21 cellular contexts compared by ENCODE assay signal in the genomic region with DNA sequence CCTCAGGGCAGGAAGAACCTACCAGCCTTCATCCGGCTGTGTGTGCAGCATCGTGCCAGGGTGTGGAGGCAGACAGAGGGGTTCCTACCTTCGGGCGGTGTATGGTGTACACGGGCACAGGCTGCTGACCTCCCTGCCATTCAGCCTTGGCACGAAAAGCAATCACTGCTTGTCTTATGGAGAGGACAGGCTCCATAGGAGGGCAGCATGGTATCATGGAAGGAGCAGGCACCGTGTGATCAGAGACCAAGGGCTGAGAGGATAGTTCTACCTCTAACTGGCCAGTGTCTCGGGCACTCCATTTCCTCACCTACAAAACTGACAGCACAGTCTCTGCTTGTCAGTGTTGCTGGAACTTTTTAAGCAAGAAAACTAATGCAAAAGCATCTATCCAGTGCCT. TPM values are rescaled to one million over a fixed set of nuclear protein-coding genes. Genes with fewer than 3 reads are reported as not detected.
A peak's percentile ranks its signal among the peaks of the same experiment; 100 is the strongest.
DNase-seq lines count a peak whose midpoint lies in the region; ATAC-seq, FAIRE-seq and TF ChIP-seq lines count a peak whose summit lies in the region.
"Had no signal": no experiment of that assay in that cellular context is flagged by ENCODE, and none has a peak within 500 bp of the region (broad histone marks: within the 10 kb centered on the region; RNA-seq: fewer than 3 reads in every experiment).

No MANE protein-coding gene starts in this region.

- ATAC-seq in heart right ventricle: peak in 7 of 8 donors; percentile 18 to 70 (median 47)
- no peak for ATAC-seq in left cardiac atrium
- ATAC-seq in HepG2: no peak
- ATAC-seq: A549; CD8-positive, alpha-beta T cell; K562; PC-3 had no signal

- 0 out of 2 replicates have a peak overlapping the region, but pooled peaks have one; percentile 46 for H2BK15ac ChIP-seq in H1 (ENCODE audit: low read length)

- H2AFZ ChIP-seq in H1 (ENCODE audit: low read length): no peak overlapping the region
- no peak overlapping the region for H2AFZ ChIP-seq in HepG2 (ENCODE audit: low read length)

- H3K4me1 Mint-ChIP-seq in activated CD4-positive, alpha-beta memory T cell treated with anti-CD3 and anti-CD28 coated beads for 36 hours (ENCODE audit: low read depth): peaks cover 3% of the 10 kb centered on the region

- H4K91ac ChIP-seq in H1 (replicated peaks; ENCODE audit: insufficient read length, low read length): peak overlapping the region; percentile 41

- intact Hi-C loops in heart right ventricle (cut with DNase I): no loop called here
- intact Hi-C loops in left cardiac atrium (cut with DNase I): no loop called here
- intact Hi-C loops in activated CD4-positive, alpha-beta memory T cell treated with anti-CD3 and anti-CD28 coated beads for 36 hours (cut with micrococcal nuclease): no loop called here
- intact Hi-C loops in HepG2 (cut with micrococcal nuclease; ENCODE audit: unreplicated experiment): no loop called here

- WGBS in heart right ventricle, 2 donors: 91% methylated on average over 8 of the region's 8 CpGs
- WGBS in H1 (ENCODE audit: extremely low coverage in 1 of 2, insufficient coverage in 1 of 2, insufficient read length in 1 of 2, insufficient replicate concordance in 2 of 2, low coverage in 1 of 2, low lambda C conversion rate in 2 of 2, missing lambda C conversion rate in 1 of 2), 2 experiments: 94% methylated on average over 8 of the region's 8 CpGs; no CpG with 5 or more reads in 1 of the 2 experiments
- 96% methylated on average over 7 of the region's 8 CpGs for WGBS in HepG2 (ENCODE audit: low lambda C conversion rate)

- TF ChIP-seq CTCF in heart right ventricle (IDR thresholded peaks at IDR 0.05) (peak in 1 of 9 donors; percentile 13), H1 (IDR thresholded peaks at IDR 0.05; ENCODE audit: control extremely low read depth in 1 of 3, insufficient read depth in 1 of 3, low read depth in 1 of 3, low read length in 3 of 3) (no peak), HepG2 (CRISPR knock-in tag; IDR thresholded peaks at IDR 0.05) (no peak)

- DNase-seq in heart right ventricle (no peak), left cardiac atrium (no peak), H1 (ENCODE audit: low read depth in 1 of 2, low spot score in 2 of 2) (peak in 1 of 2 experiments; percentile 42), pons (ENCODE audit: low spot score) (peak; percentile 79), DMS79 (lab: John Stamatoyannopoulos, UW) (no peak), HepG2 (ENCODE audit: low spot score) (no peak)
- no peak for DNase-seq in activated CD4-positive, alpha-beta memory T cell treated with anti-CD3 and anti-CD28 coated beads for 36 hours
- DNase-seq: Calu3; CD8-positive, alpha-beta T cell; DMS53; HFFc6; NCI-H1105 treated with DMSO at 0.1 percent for 48 hours; NCI-H187; NCI-H2107; NCI-H345; NCI-H524 treated with DMSO at 0.1 percent for 48 hours; PC-3; RPMI8226 had no signal

- CTCF ChIA-PET in H1 (lab: Charles Lee; ENCODE audit: partially characterized antibody) (no interaction called here), HepG2 (lab: Yijun Ruan, JAX; ENCODE audit: low intra/inter-chr PET ratio, low total read pairs) (no interaction called here)
- CTCF ChIA-PET in activated CD4-positive, alpha-beta memory T cell treated with anti-CD3 and anti-CD28 coated beads for 36 hours (lab: Charles Lee): no interaction called here

- H3K4ac ChIP-seq in H1 (replicated peaks; ENCODE audit: insufficient read length, low read depth, low read length): no peak overlapping the region

- TF ChIP-seq EP300 in H1 (IDR thresholded peaks at IDR 0.05; ENCODE audit: borderline replicate concordance in 1 of 2, low read depth in 2 of 2, low read length in 2 of 2): no peak
- TF ChIP-seq EP300 in HepG2 (IDR thresholded peaks at IDR 0.05; ENCODE audit: low read depth in 2 of 2, low read length in 2 of 2): no peak
- no peak for TF ChIP-seq EP300 in HepG2 (CRISPR knock-in tag; IDR thresholded peaks at IDR 0.05; ENCODE audit: borderline replicate concordance)

- H3K4me2 ChIP-seq in H1 (ENCODE audit: insufficient read depth in 1 of 2, low read depth in 2 of 2, low read length in 2 of 2): no peak overlapping the region
- no peak overlapping the region for H3K4me2 ChIP-seq in HepG2 (ENCODE audit: low read depth, low read length)
- H3K4me2 ChIP-seq: A549; BLaER1 treated with 17β-estradiol and CSF1 and Interleukin-3, amounts not matched to agents 10 nM and 100 nM had no signal

- FAIRE-seq in H1 (lab: Jason Lieb, UNC) (no peak), HepG2 (lab: Jason Lieb, UNC) (no peak)
- FAIRE-seq: A549, K562 had no signal

- H3K4me3 ChIP-seq in heart right ventricle: no peak overlapping the region
- no peak overlapping the region for H3K4me3 ChIP-seq in H1 (ENCODE audit: extremely low read depth in 1 of 4, insufficient read depth in 2 of 4, low read depth in 3 of 4, low read length in 4 of 4)
- H3K4me3 ChIP-seq in HepG2 (replicated peaks in 1 of 3; ENCODE audit: insufficient read depth in 1 of 3, low read depth in 2 of 3, low read length in 3 of 3): no peak overlapping the region
- H3K4me3 ChIP-seq: A549; BLaER1 treated with 17β-estradiol and CSF1 and Interleukin-3, amounts not matched to agents 10 nM and 100 nM; K562 had no signal

- H3K4me1 ChIP-seq in heart right ventricle: peaks cover 3 to 28% (median 14%) of the 10 kb centered on the region in 9 donors
- no peaks in the 10 kb centered on the region; a peak in 1 of 7 replicates for H3K4me1 ChIP-seq in H1 (replicated peaks in 1 of 4; ENCODE audit: control insufficient read depth in 3 of 4, insufficient read depth in 4 of 4, low read length in 3 of 4)
- no peaks in the 10 kb centered on the region for H3K4me1 ChIP-seq in HepG2 (ENCODE audit: insufficient read depth, low read length)
- H3K4me1 ChIP-seq: A549 had no signal

- no peaks in the 10 kb centered on the region for H3K79me1 ChIP-seq in H1 (ENCODE audit: low read depth, low read length)

- peaks cover 0 to 9% (median 0%) of the 10 kb centered on the region in 11 donors for H3K9me3 ChIP-seq in heart right ventricle
- H3K9me3 ChIP-seq in H1 (ENCODE audit: insufficient read depth in 2 of 2, low read depth in 1 of 2, low read length in 1 of 2): no peaks in the 10 kb centered on the region
- H3K9me3 ChIP-seq in HepG2 (ENCODE audit: low read length): no peaks in the 10 kb centered on the region
- H3K9me3 ChIP-seq: A549 had no signal

- no peaks in the 10 kb centered on the region; the same call in 1 of the 2 replicates for H3K23me2 ChIP-seq in H1 (ENCODE audit: low read depth, low read length)

- H3K79me2 ChIP-seq in H1 (ENCODE audit: control insufficient read depth in 1 of 2, insufficient read depth in 2 of 2, low read length in 2 of 2) (no peaks in the 10 kb centered on the region), HepG2 (ENCODE audit: insufficient read depth, low read length) (no peaks in the 10 kb centered on the region)

- POLR2A ChIA-PET in H1 (lab: Charles Lee; ENCODE audit: partially characterized antibody): no interaction called here
- POLR2A ChIA-PET in activated CD4-positive, alpha-beta memory T cell treated with anti-CD3 and anti-CD28 coated beads for 36 hours (lab: Charles Lee): no interaction called here
- POLR2A ChIA-PET in HepG2 (lab: Yijun Ruan, JAX): no interaction called here

- H2BK5ac ChIP-seq in H1 (ENCODE audit: low read depth, low read length): no peak overlapping the region

- H3K14ac ChIP-seq in H1 (ENCODE audit: insufficient read length): no peak overlapping the region

- no peak overlapping the region for H3K18ac ChIP-seq in H1 (ENCODE audit: extremely low read depth, low read length)

- H3K27ac ChIP-seq in heart right ventricle: no peak overlapping the region
- no peak overlapping the region for H3K27ac ChIP-seq in H1 (ENCODE audit: low read depth, low read length)
- no peak overlapping the region for H3K27ac ChIP-seq in HepG2 (ENCODE audit: extremely low read length, insufficient read depth, low read length)
- H3K27ac ChIP-seq: A549; BLaER1 treated with 17β-estradiol and CSF1 and Interleukin-3, amounts not matched to agents 10 nM and 100 nM had no signal

- H2BK12ac ChIP-seq in H1 (ENCODE audit: low read depth, low read length): no peak overlapping the region

- TF ChIP-seq POLR2A in H1 (IDR thresholded peaks at IDR 0.05; ENCODE audit: control extremely low read depth in 1 of 2, low read depth in 2 of 2, low read length in 2 of 2): no peak
- TF ChIP-seq POLR2A in HepG2 (IDR thresholded peaks at IDR 0.05; ENCODE audit: insufficient read depth in 1 of 2, low read depth in 2 of 2, low read length in 2 of 2): no peak

- H4K20me1 ChIP-seq in H1 (replicated peaks in 1 of 2; ENCODE audit: control insufficient read depth in 1 of 2, insufficient read depth in 2 of 2, low read length in 2 of 2) (no peaks in the 10 kb centered on the region), HepG2 (ENCODE audit: insufficient read depth, low read length) (no peaks in the 10 kb centered on the region)

- H3K56ac ChIP-seq in H1 (replicated peaks; ENCODE audit: insufficient read length, low read depth, low read length): no peak overlapping the region

- H3K27me3 ChIP-seq in heart right ventricle (no peaks in the 10 kb centered on the region), H1 (replicated peaks in 1 of 4; ENCODE audit: control insufficient read depth in 3 of 4, extremely low read depth in 1 of 4, insufficient read depth in 3 of 4, low read length in 3 of 4) (no peaks in the 10 kb centered on the region; a peak in 1 of 7 replicates), HepG2 (ENCODE audit: control insufficient read depth in 1 of 2, insufficient read depth in 2 of 2, low read length in 2 of 2) (no peaks in the 10 kb centered on the region)
- H3K27me3 ChIP-seq: BLaER1 treated with 17β-estradiol and CSF1 and Interleukin-3, amounts not matched to agents 10 nM and 100 nM had no signal

- H4K8ac ChIP-seq in H1 (ENCODE audit: extremely low read depth, insufficient read depth, low read length): no peak overlapping the region

- H3K27ac Mint-ChIP-seq in activated CD4-positive, alpha-beta memory T cell treated with anti-CD3 and anti-CD28 coated beads for 36 hours: no peak overlapping the region
- H3K27ac Mint-ChIP-seq: CD8-positive, alpha-beta T cell; HFFc6 had no signal

- no peak overlapping the region for H2BK120ac ChIP-seq in H1 (replicated peaks; ENCODE audit: low read depth, low read length)

- H2BK20ac ChIP-seq in H1 (ENCODE audit: low read length): 0 out of 2 replicates have a peak overlapping the region, but pooled peaks have one; percentile 61

- peaks cover 2% of the 10 kb centered on the region for H3K36me3 Mint-ChIP-seq in activated CD4-positive, alpha-beta memory T cell treated with anti-CD3 and anti-CD28 coated beads for 36 hours

- H3K9ac ChIP-seq in H1 (replicated peaks in 1 of 4; ENCODE audit: extremely low read depth in 1 of 4, low read depth in 3 of 4, low read length in 3 of 4) (no peak overlapping the region), HepG2 (ENCODE audit: insufficient read depth, low read depth, low read length) (no peak overlapping the region)
- H3K9ac ChIP-seq: BLaER1 treated with 17β-estradiol and CSF1 and Interleukin-3, amounts not matched to agents 10 nM and 100 nM had no signal

- no peaks in the 10 kb centered on the region for H3K27me3 Mint-ChIP-seq in activated CD4-positive, alpha-beta memory T cell treated with anti-CD3 and anti-CD28 coated beads for 36 hours

- no peaks in the 10 kb centered on the region for H3K36me3 ChIP-seq in heart right ventricle
- H3K36me3 ChIP-seq in H1 (ENCODE audit: control insufficient read depth in 2 of 4, insufficient read depth in 4 of 4, low read length in 3 of 4): no peaks in the 10 kb centered on the region; a peak in 2 of 8 replicates
- no peaks in the 10 kb centered on the region for H3K36me3 ChIP-seq in HepG2 (replicated peaks in 1 of 2; ENCODE audit: control insufficient read depth in 1 of 2, insufficient read depth in 2 of 2, low read length in 2 of 2)

- H3K4me3 Mint-ChIP-seq in activated CD4-positive, alpha-beta memory T cell treated with anti-CD3 and anti-CD28 coated beads for 36 hours: no peak overlapping the region
- H3K4me3 Mint-ChIP-seq: CD8-positive, alpha-beta T cell; HFFc6 had no signal

- TF ChIP-seq RAD21 in H1 (IDR thresholded peaks at IDR 0.05 in 1 of 2, conservative IDR thresholded peaks at IDR 0.05 in 1 of 2; ENCODE audit: low read depth in 2 of 2, low read length in 2 of 2) (0 out of 4 replicates have a peak, but pooled peaks of 1 of the 2 experiments have one; percentile 9), HepG2 (CRISPR knock-in tag; IDR thresholded peaks at IDR 0.05) (no peak)

- no peak overlapping the region for H2AK5ac ChIP-seq in H1 (ENCODE audit: low read depth, low read length)

- H3K23ac ChIP-seq in H1 (ENCODE audit: insufficient read length): no peak overlapping the region

- no peaks in the 10 kb centered on the region for H3K9me3 Mint-ChIP-seq in activated CD4-positive, alpha-beta memory T cell treated with anti-CD3 and anti-CD28 coated beads for 36 hours
- H3K9me3 Mint-ChIP-seq: CD8-positive, alpha-beta T cell; HFFc6 had no signal

- in situ Hi-C loops in HepG2 (cut with HindIII; ENCODE audit: extremely low pct_ligation_motif_present, low pct_unique_long_range_greater_than_20kb): no loop called here

- H4K5ac ChIP-seq in H1 (ENCODE audit: insufficient read length, low read depth, low read length): no peak overlapping the region

- BruUV-seq in HepG2 (replicated peaks; lab: Mats Ljungman, UMichigan): no TSS peak

RNA-seq across cellular contexts. Expression of gene TTLL11, which starts 22.4 kb away (rescaled TPM):
- total RNA-seq in heart right ventricle: 1 to 10 TPM; 5.2 to 8.7 (median 5.9) TPM
- polyA plus RNA-seq in heart right ventricle: 1 to 10 TPM; 2.6 to 4.7 TPM
- total RNA-seq in left cardiac atrium: 1 to 10 TPM; 4.5 to 6.5 TPM
- 0.80 and 0.86 TPM in 2 replicates for total RNA-seq in H1 (2021; fragmentation: NEBNext Ultra II Directional; extraction: Animal tissue kit (Norgen Biotek cat#: 25700))
- polyA plus RNA-seq in H1 (2011; rRNA removed): 0.56 and 0.97 TPM in 2 replicates
- 0.94 TPM for polyA plus RNA-seq in H1 (2011; cell fraction: cytosol; rRNA removed)
- 0.96 TPM for polyA plus RNA-seq in H1 (2011; cell fraction: nucleus; rRNA removed)
- polyA plus RNA-seq in H1 (2012, experiment 1 of 2): 0.64 to 1.3 TPM (median 0.95 TPM) in 4 replicates
- 0.72 TPM for polyA plus RNA-seq in H1 (2012, experiment 2 of 2)
- 0.79 TPM for polyA plus RNA-seq in H1 (2013, experiment 1 of 2)
- 0.96 TPM for polyA plus RNA-seq in H1 (2013, experiment 2 of 2)
- 0.66 and 0.91 TPM in 2 replicates for polyA minus RNA-seq in H1 (2011; rRNA and poly(A)+ RNA removed)
- 1.2 TPM for polyA minus RNA-seq in H1 (2011; cell fraction: cytosol; rRNA and poly(A)+ RNA removed)
- 1.3 TPM for polyA minus RNA-seq in H1 (2011; cell fraction: nucleus; rRNA and poly(A)+ RNA removed)
- total RNA-seq in activated CD4-positive, alpha-beta memory T cell treated with anti-CD3 and anti-CD28 coated beads for 36 hours: under 1 TPM; 0.97 TPM
- 3.1 and 4.5 TPM in 2 replicates for total RNA-seq in HepG2 (2016; rRNA removed; fragmentation: Illumina TruSeq; extraction: Trizol)
- 4.2 and 4.4 TPM in 2 replicates for total RNA-seq in HepG2 (2016; cell fraction: cytosol; rRNA removed; fragmentation: Illumina TruSeq; extraction: Trizol; ENCODE audit: low read depth)
- total RNA-seq in HepG2 (2016; cell fraction: insoluble cytoplasmic fraction; rRNA removed; fragmentation: Illumina TruSeq; extraction: Trizol): 3.2 and 4.0 TPM in 2 replicates
- total RNA-seq in HepG2 (2016; cell fraction: membrane; rRNA removed; fragmentation: Illumina TruSeq; extraction: Trizol): 8.0 and 8.2 TPM in 2 replicates
- 3.4 and 4.1 TPM in 2 replicates for total RNA-seq in HepG2 (2016; cell fraction: nucleus; rRNA removed; fragmentation: Illumina TruSeq; extraction: Trizol)
- 5.2 and 6.4 TPM in 2 replicates for polyA plus RNA-seq in HepG2 (2011; rRNA removed)
- 4.2 and 5.3 TPM in 2 replicates for polyA plus RNA-seq in HepG2 (2011; cell fraction: cytosol; rRNA removed)
- 2.5 and 3.8 TPM in 2 replicates for polyA plus RNA-seq in HepG2 (2011; cell fraction: nucleus; rRNA removed)
- 3.5 and 4.2 TPM in 2 replicates for polyA plus RNA-seq in HepG2 (2012)
- polyA plus RNA-seq in HepG2 (2016; cell fraction: cytosol; fragmentation: Illumina TruSeq; extraction: Trizol; ENCODE audit: low read depth): 4.5 and 4.7 TPM in 2 replicates
- polyA plus RNA-seq in HepG2 (2016; cell fraction: insoluble cytoplasmic fraction; fragmentation: Illumina TruSeq; extraction: Trizol; ENCODE audit: low read depth): 4.7 and 6.7 TPM in 2 replicates
- 6.6 and 8.0 TPM in 2 replicates for polyA plus RNA-seq in HepG2 (2016; cell fraction: membrane; fragmentation: Illumina TruSeq; extraction: Trizol; ENCODE audit: low read depth)
- 4.7 and 5.7 TPM in 2 replicates for polyA plus RNA-seq in HepG2 (2016; cell fraction: nucleus; fragmentation: Illumina TruSeq; extraction: Trizol; ENCODE audit: insufficient read depth, low read depth)
- 3.5 and 6.7 TPM in 2 replicates for polyA minus RNA-seq in HepG2 (2011; rRNA and poly(A)+ RNA removed; ENCODE audit: low replicate concordance)
- 2.0 and 2.5 TPM in 2 replicates for polyA minus RNA-seq in HepG2 (2011; cell fraction: cytosol; rRNA and poly(A)+ RNA removed)
- polyA minus RNA-seq in HepG2 (2011; cell fraction: nucleus; rRNA and poly(A)+ RNA removed): 3.3 and 5.3 TPM in 2 replicates

Comparison
In these comparisons a context has a peak if more than half of its experiments do, and no peak if none do; other contexts are left out.
1. ATAC-seq: peak in heart right ventricle (7 of 8); none in left cardiac atrium (0 of 2) and HepG2 (single experiment).